ENCODE assay signal across 12 cellular contexts in genomic region chr7:21365866-21366624, GRCh38.
DNase-seq lines count a peak whose midpoint lies in the region; ATAC-seq and TF ChIP-seq lines count a peak whose summit lies in the region.
"Had no signal": no experiment of that assay in that cellular context is flagged by ENCODE, and none has a peak within 500 bp of the region (broad histone marks: within the 10 kb centered on the region; RNA-seq: fewer than 3 reads in every experiment).

No MANE protein-coding gene starts in this region.

- DNase-seq in MCF 10A (ENCODE audit: unreplicated experiment) (peak; percentile 76), breast epithelium (ENCODE audit: low spot score in 2 of 2) (no peak), NCI-H460 (ENCODE audit: extremely low read depth, low read depth) (peak; percentile 44), mammary epithelial cell (peak; percentile 83), T-helper 17 cell (no peak), epidermal melanocyte (ENCODE audit: insufficient read length, low spot score) (no peak), testis (no peak)
- DNase-seq: CD4-positive, CD25-positive, alpha-beta regulatory T cell; glutamatergic neuron; naive B cell had no signal

- 52% methylated on average over 6 of the region's 6 CpGs for WGBS in mammary epithelial cell (ENCODE audit: low coverage, missing lambda C conversion rate)
- WGBS in testis, 2 donors: 67 to 71% methylated on average over 6 of the region's 6 CpGs

- H4K20me1 ChIP-seq in mammary epithelial cell (ENCODE audit: insufficient read depth, low read length): no peaks in the 10 kb centered on the region

- H3K9ac ChIP-seq in mammary epithelial cell (ENCODE audit: insufficient read depth, low read length): no peak overlapping the region

- H3K36me3 Mint-ChIP-seq in MCF 10A (ENCODE audit: insufficient read depth, unreplicated experiment) (no peaks in the 10 kb centered on the region), T-helper 17 cell (ENCODE audit: low read depth) (no peaks in the 10 kb centered on the region)
- H3K36me3 Mint-ChIP-seq: brain; CD4-positive, CD25-positive, alpha-beta regulatory T cell; naive B cell had no signal

- H3K27me3 ChIP-seq in breast epithelium (no peaks in the 10 kb centered on the region), mammary epithelial cell (ENCODE audit: insufficient read depth, low read length) (no peaks in the 10 kb centered on the region), testis (no peaks in the 10 kb centered on the region)

- intact Hi-C loops in MCF 10A (cut with micrococcal nuclease) (loop anchor here (5.0 kb wide), 1 partner anchor 61 kb away; the partner anchor contains the start of gene SP4), breast epithelium (cut with DNase I; ENCODE audit: low total_unique reads) (loop anchor here (1.0 kb wide), 1 partner anchor 19 kb away; no protein-coding TSS in a partner anchor), mammary epithelial cell (cut with micrococcal nuclease) (no loop called here), testis (cut with DNase I; ENCODE audit: low total_unique reads) (no loop called here)

- H3K4me1 Mint-ChIP-seq in MCF 10A (ENCODE audit: insufficient read depth, unreplicated experiment) (peaks cover 7% of the 10 kb centered on the region), T-helper 17 cell (peaks cover 18% of the 10 kb centered on the region)

- H3K27me3 Mint-ChIP-seq in MCF 10A (ENCODE audit: insufficient read depth, unreplicated experiment): no peaks in the 10 kb centered on the region
- H3K27me3 Mint-ChIP-seq in T-helper 17 cell: no peaks in the 10 kb centered on the region
- H3K27me3 Mint-ChIP-seq: CD4-positive, CD25-positive, alpha-beta regulatory T cell had no signal

- dilution Hi-C loops in mammary epithelial cell (cut with HindIII; ENCODE audit: low sequenced_read_pairs): no loop called here

- BruUV-seq in MCF 10A (replicated peaks; lab: Mats Ljungman, UMichigan) (no TSS peak), mammary epithelial cell (replicated peaks; lab: Mats Ljungman, UMichigan) (no TSS peak)

- no peak overlapping the region for H3K27ac Mint-ChIP-seq in MCF 10A (ENCODE audit: low read depth, unreplicated experiment)
- H3K27ac Mint-ChIP-seq in T-helper 17 cell: no peak overlapping the region
- H3K27ac Mint-ChIP-seq: brain, naive B cell had no signal

- H3K9me3 Mint-ChIP-seq in MCF 10A (ENCODE audit: unreplicated experiment): no peaks in the 10 kb centered on the region

- H3K9me3 ChIP-seq in breast epithelium (no peaks in the 10 kb centered on the region), mammary epithelial cell (replicated peaks; ENCODE audit: insufficient read depth, low read length) (no peaks in the 10 kb centered on the region), T-helper 17 cell (ENCODE audit: control insufficient read depth, low read length, poor library complexity, severe bottlenecking) (no peaks in the 10 kb centered on the region), testis (no peaks in the 10 kb centered on the region)

- H3K4me3 ChIP-seq in breast epithelium (no peak overlapping the region), mammary epithelial cell (replicated peaks in 1 of 3; ENCODE audit: insufficient read depth in 1 of 3, low read depth in 2 of 3, low read length in 3 of 3) (no peak overlapping the region), testis (no peak overlapping the region)

- no peaks in the 10 kb centered on the region for H3K79me2 ChIP-seq in mammary epithelial cell (ENCODE audit: insufficient read depth, low read length)

- H3K27ac ChIP-seq in breast epithelium (no peak overlapping the region), mammary epithelial cell (ENCODE audit: insufficient read depth, low read depth, low read length) (no peak overlapping the region), testis (no peak overlapping the region)

- H3K4me2 ChIP-seq in mammary epithelial cell (ENCODE audit: insufficient read depth, low read depth, low read length): no peak overlapping the region

- no peak for TF ChIP-seq CTCF in MCF 10A (IDR thresholded peaks at IDR 0.05; ENCODE audit: unreplicated experiment)
- no peak for TF ChIP-seq CTCF in breast epithelium (IDR thresholded peaks at IDR 0.05)
- no peak for TF ChIP-seq CTCF in mammary epithelial cell (conservative IDR thresholded peaks at IDR 0.05 in 1 of 2, IDR thresholded peaks at IDR 0.05 in 1 of 2; ENCODE audit: extremely low read depth in 1 of 2, insufficient read depth in 1 of 2, low read depth in 1 of 2, low read length in 2 of 2)
- no peak for TF ChIP-seq CTCF in testis (IDR thresholded peaks at IDR 0.05)

- H3K4me1 ChIP-seq in breast epithelium (no peaks in the 10 kb centered on the region), mammary epithelial cell (ENCODE audit: insufficient read depth, low read length) (no peaks in the 10 kb centered on the region), testis (no peaks in the 10 kb centered on the region)

- ATAC-seq in T-helper 17 cell (no peak), HG03108 (IDR thresholded peaks at IDR 0.05; ENCODE audit: unreplicated experiment) (no peak)

- in situ Hi-C loops in mammary epithelial cell (cut with MboI; ENCODE audit: low sequenced_read_pairs in 2 of 2): no loop called here

- no peak overlapping the region for H2AFZ ChIP-seq in mammary epithelial cell (ENCODE audit: low read depth, low read length)

- CTCF ChIA-PET in MCF 10A (lab: Yijun Ruan, JAX) (no interaction called here), mammary epithelial cell (lab: Charles Lee; ENCODE audit: low non-redundant PET) (no interaction called here)

- POLR2A ChIA-PET in MCF 10A (lab: Yijun Ruan, JAX): interaction anchor here (0.5 to 1.0 kb wide), 2 partner anchors 62 to 580 kb away, joined by 3 read pairs; partner anchors contain the start of gene CDCA7L

- no peaks in the 10 kb centered on the region for H3K36me3 ChIP-seq in breast epithelium
- H3K36me3 ChIP-seq in mammary epithelial cell (ENCODE audit: insufficient read depth, low read length): no peaks in the 10 kb centered on the region
- no peaks in the 10 kb centered on the region for H3K36me3 ChIP-seq in testis (ENCODE audit: low read depth, missing control alignments)

- no peak overlapping the region for H3K4me3 Mint-ChIP-seq in MCF 10A (ENCODE audit: unreplicated experiment)
- no peak overlapping the region for H3K4me3 Mint-ChIP-seq in T-helper 17 cell
- H3K4me3 Mint-ChIP-seq: brain; CD4-positive, CD25-positive, alpha-beta regulatory T cell; naive B cell had no signal

- TF ChIP-seq POLR2A in breast epithelium (IDR thresholded peaks at IDR 0.05) (no peak), testis (IDR thresholded peaks at IDR 0.05) (no peak)

Comparison
In these comparisons a context has a peak if more than half of its experiments do, and no peak if none do; other contexts are left out.
1. DNase-seq: peak in MCF 10A (single experiment), NCI-H460 (single experiment) and mammary epithelial cell (single experiment); none in breast epithelium (0 of 2), T-helper 17 cell (0 of 3), epidermal melanocyte (single experiment) and testis (single experiment).
2. intact Hi-C loops: an anchor here in MCF 10A (5.0 kb wide) and breast epithelium (1.0 kb wide); none called in mammary epithelial cell and testis.